9 cellular contexts compared by ENCODE assay signal in the genomic region with DNA sequence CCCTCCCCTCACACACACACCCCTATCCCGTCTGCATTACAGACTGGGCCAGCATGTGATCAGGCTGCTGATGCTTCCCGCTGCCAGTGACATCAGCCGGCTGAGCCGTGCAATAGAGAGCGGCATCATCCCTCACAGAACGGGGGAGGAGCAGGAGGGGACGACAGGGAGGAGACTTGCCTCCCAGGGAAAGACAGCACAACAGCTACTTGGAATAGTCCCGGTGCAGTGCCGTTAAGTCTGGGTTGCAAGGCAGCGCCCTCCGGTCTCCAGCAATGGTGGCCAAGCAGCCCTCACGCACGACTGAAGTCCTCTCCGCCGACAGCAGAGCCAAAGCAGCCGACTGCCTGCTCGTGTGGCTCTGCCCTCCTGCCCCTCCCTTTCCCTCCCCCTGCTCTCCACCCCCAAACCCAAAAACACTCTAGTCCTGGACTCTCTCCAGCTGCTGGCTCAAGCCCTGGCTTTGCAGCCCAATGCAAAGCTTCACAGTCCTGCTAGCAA. TPM values are rescaled to one million over a fixed set of nuclear protein-coding genes. Genes with fewer than 3 reads are reported as not detected.
A peak's percentile ranks its signal among the peaks of the same experiment; 100 is the strongest.
DNase-seq lines count a peak whose midpoint lies in the region; ATAC-seq, FAIRE-seq and TF ChIP-seq lines count a peak whose summit lies in the region.
"Had no signal": no experiment of that assay in that cellular context is flagged by ENCODE, and none has a peak within 500 bp of the region (broad histone marks: within the 10 kb centered on the region; RNA-seq: fewer than 3 reads in every experiment).

No MANE protein-coding gene starts in this region.

- no peaks in the 10 kb centered on the region for H3K36me3 ChIP-seq in Karpas-422 (ENCODE audit: insufficient read depth, low read length)

- no peak overlapping the region for H3K27ac ChIP-seq in Karpas-422 (ENCODE audit: low read length)
- H3K27ac ChIP-seq: A549 had no signal

- no peaks in the 10 kb centered on the region for H3K79me2 ChIP-seq in Karpas-422 (ENCODE audit: low read length)

- no peak overlapping the region for H3K4me2 ChIP-seq in Karpas-422 (ENCODE audit: low read depth, low read length, poor library complexity, severe bottlenecking)
- H3K4me2 ChIP-seq: A549 had no signal

- H3K27me3 Mint-ChIP-seq in osteocyte (ENCODE audit: unreplicated experiment) = peaks cover 31% of the 10 kb centered on the region

- no peaks in the 10 kb centered on the region for H4K20me1 ChIP-seq in Karpas-422 (ENCODE audit: insufficient read depth, low read depth, low read length)

- peak overlapping the region; percentile 51 for H3K4me3 Mint-ChIP-seq in osteocyte (ENCODE audit: unreplicated experiment)

- intact Hi-C loops in Right ventricle myocardium superior (cut with DNase I) = no loop called here

- FAIRE-seq in GM19239 (lab: Jason Lieb, UNC) = no peak
- FAIRE-seq: A549 had no signal

- no peak overlapping the region for H3K27ac Mint-ChIP-seq in osteocyte (ENCODE audit: unreplicated experiment)

- no peak overlapping the region for H3K4me3 ChIP-seq in Karpas-422 (ENCODE audit: low read length)
- H3K4me3 ChIP-seq: A549 had no signal

- no peaks in the 10 kb centered on the region for H3K4me1 ChIP-seq in Karpas-422 (ENCODE audit: low read length)

- DNase-seq in NCI-H2029 treated with DMSO at 0.1 percent for 48 hours (lab: John Stamatoyannopoulos, UW) (peak; percentile 1), NCI-H2029 (lab: John Stamatoyannopoulos, UW) (no peak), Right ventricle myocardium superior (peak; percentile 69), osteocyte (ENCODE audit: extremely low spot score, unreplicated experiment) (no peak), Karpas-422 (no peak), germinal center (ENCODE audit: low spot score) (no peak), GM19239 (ENCODE audit: insufficient read length, low spot score) (no peak)

- H3K9me3 Mint-ChIP-seq in osteocyte (ENCODE audit: unreplicated experiment) = no peaks in the 10 kb centered on the region

- H2AFZ ChIP-seq in Karpas-422 (ENCODE audit: low read length) = no peak overlapping the region

- H3K9ac ChIP-seq in Karpas-422 (ENCODE audit: low read length) = no peak overlapping the region

- no peaks in the 10 kb centered on the region for H3K36me3 Mint-ChIP-seq in osteocyte (ENCODE audit: unreplicated experiment)

- H3K9me3 ChIP-seq in Karpas-422 (ENCODE audit: low read length) = no peaks in the 10 kb centered on the region
- H3K9me3 ChIP-seq: A549 had no signal

- H3K9me2 ChIP-seq in Karpas-422 (replicated peaks; ENCODE audit: insufficient read depth, low read length) = no peaks in the 10 kb centered on the region

- peak; percentile 94 for ATAC-seq in SK-N-SH treated with all-trans-retinoic acid at 6 μM for 48 hours
- ATAC-seq in Right ventricle myocardium superior (ENCODE audit: poor library complexity) = peak; percentile 92

- peaks cover 5% of the 10 kb centered on the region for H3K4me1 Mint-ChIP-seq in osteocyte (ENCODE audit: unreplicated experiment)

- no peak for TF ChIP-seq CTCF in osteocyte (IDR thresholded peaks at IDR 0.05)

- 0 out of 2 replicates have a peak, but pooled peaks cover 4% of the 10 kb centered on the region for H3K27me3 ChIP-seq in Karpas-422 (ENCODE audit: low read length)

TF ChIP-seq in SK-N-SH treated with all-trans-retinoic acid at 6 μM for 48 hours, 23 proteins besides CTCF, POLR2A, EP300 and RAD21:
- TF ChIP-seq, protein P1, sequence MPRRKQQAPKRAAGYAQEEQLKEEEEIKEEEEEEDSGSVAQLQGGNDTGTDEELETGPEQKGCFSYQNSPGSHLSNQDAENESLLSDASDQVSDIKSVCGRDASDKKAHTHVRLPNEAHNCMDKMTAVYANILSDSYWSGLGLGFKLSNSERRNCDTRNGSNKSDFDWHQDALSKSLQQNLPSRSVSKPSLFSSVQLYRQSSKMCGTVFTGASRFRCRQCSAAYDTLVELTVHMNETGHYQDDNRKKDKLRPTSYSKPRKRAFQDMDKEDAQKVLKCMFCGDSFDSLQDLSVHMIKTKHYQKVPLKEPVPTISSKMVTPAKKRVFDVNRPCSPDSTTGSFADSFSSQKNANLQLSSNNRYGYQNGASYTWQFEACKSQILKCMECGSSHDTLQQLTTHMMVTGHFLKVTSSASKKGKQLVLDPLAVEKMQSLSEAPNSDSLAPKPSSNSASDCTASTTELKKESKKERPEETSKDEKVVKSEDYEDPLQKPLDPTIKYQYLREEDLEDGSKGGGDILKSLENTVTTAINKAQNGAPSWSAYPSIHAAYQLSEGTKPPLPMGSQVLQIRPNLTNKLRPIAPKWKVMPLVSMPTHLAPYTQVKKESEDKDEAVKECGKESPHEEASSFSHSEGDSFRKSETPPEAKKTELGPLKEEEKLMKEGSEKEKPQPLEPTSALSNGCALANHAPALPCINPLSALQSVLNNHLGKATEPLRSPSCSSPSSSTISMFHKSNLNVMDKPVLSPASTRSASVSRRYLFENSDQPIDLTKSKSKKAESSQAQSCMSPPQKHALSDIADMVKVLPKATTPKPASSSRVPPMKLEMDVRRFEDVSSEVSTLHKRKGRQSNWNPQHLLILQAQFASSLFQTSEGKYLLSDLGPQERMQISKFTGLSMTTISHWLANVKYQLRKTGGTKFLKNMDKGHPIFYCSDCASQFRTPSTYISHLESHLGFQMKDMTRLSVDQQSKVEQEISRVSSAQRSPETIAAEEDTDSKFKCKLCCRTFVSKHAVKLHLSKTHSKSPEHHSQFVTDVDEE (CRISPR knock-in tag; IDR thresholded peaks at IDR 0.05) = 0 out of 2 replicates have a peak, but pooled peaks have one; percentile 17
- TF ChIP-seq, protein P2, sequence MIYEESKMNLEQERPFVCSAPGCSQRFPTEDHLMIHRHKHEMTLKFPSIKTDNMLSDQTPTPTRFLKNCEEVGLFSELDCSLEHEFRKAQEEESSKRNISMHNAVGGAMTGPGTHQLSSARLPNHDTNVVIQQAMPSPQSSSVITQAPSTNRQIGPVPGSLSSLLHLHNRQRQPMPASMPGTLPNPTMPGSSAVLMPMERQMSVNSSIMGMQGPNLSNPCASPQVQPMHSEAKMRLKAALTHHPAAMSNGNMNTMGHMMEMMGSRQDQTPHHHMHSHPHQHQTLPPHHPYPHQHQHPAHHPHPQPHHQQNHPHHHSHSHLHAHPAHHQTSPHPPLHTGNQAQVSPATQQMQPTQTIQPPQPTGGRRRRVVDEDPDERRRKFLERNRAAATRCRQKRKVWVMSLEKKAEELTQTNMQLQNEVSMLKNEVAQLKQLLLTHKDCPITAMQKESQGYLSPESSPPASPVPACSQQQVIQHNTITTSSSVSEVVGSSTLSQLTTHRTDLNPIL (CRISPR knock-in tag; IDR thresholded peaks at IDR 0.05; ENCODE audit: low read depth) = no peak

RNA-seq across cellular contexts. Expression of a gene that starts 31.5 kb away (rescaled TPM):
- total RNA-seq in Right ventricle myocardium superior (707 TPM), osteocyte (1,272 and 1,309 TPM in 2 replicates)
- total RNA-seq in Karpas-422 (2014; rRNA removed; shearing (Covaris generic); ENCODE audit: low replicate concordance) = 5,063 and 5,133 TPM in 2 replicates

Comparison
In these comparisons a context has a peak if more than half of its experiments do, and no peak if none do; other contexts are left out.
1. DNase-seq: peak in NCI-H2029 treated with DMSO at 0.1 percent for 48 hours (single experiment) and Right ventricle myocardium superior (single experiment); none in NCI-H2029 (single experiment), osteocyte (single experiment), Karpas-422 (single experiment), germinal center (single experiment) and GM19239 (single experiment).